In genomic region chr11:133955945-133956421, GRCh38 we compare ENCODE assay signal across 9 cellular contexts. TPM values are rescaled to one million over a fixed set of nuclear protein-coding genes. Genes with fewer than 3 reads are reported as not detected.
DNase-seq lines count a peak whose midpoint lies in the region; ATAC-seq, FAIRE-seq and TF ChIP-seq lines count a peak whose summit lies in the region.
"Had no signal": no experiment of that assay in that cellular context is flagged by ENCODE, and none has a peak within 500 bp of the region (broad histone marks: within the 10 kb centered on the region; RNA-seq: fewer than 3 reads in every experiment).

No MANE protein-coding gene starts in this region.

- H3K4me1 ChIP-seq in keratinocyte (ENCODE audit: control insufficient read depth, extremely low read depth, insufficient read depth, low read length) (peaks cover 14% of the 10 kb centered on the region), transverse colon (peaks cover 2 to 51% (median 32%) of the 10 kb centered on the region in 4 donors), kidney (ENCODE audit: control insufficient read depth in 1 of 2, insufficient read depth in 1 of 2, low read depth in 1 of 2, low read length in 2 of 2) (peaks cover 0 to 10% of the 10 kb centered on the region in 2 donors)

- TF ChIP-seq POLR2A in transverse colon (IDR thresholded peaks at IDR 0.05), result no peak

- dilution Hi-C loops in keratinocyte (cut with MboI; ENCODE audit: extremely low pct_ligation_motif_present, low sequenced_read_pairs), result no loop called here

- H3K36me3 Mint-ChIP-seq in activated naive CD4-positive, alpha-beta T cell treated with anti-CD3 and anti-CD28 coated beads, Interleukin-2, amount 10 ng/mL, durations not matched to agents 7 days and 5 days, result peaks cover 26% of the 10 kb centered on the region
- H3K36me3 Mint-ChIP-seq in activated naive CD8-positive, alpha-beta T cell, result no peaks in the 10 kb centered on the region

- H3K36me3 ChIP-seq in keratinocyte (ENCODE audit: control insufficient read depth in 2 of 2, extremely low read depth in 1 of 2, insufficient read depth in 2 of 2, low read length in 2 of 2) (no peaks in the 10 kb centered on the region), transverse colon (no peaks in the 10 kb centered on the region), kidney (ENCODE audit: control insufficient read depth in 1 of 2, insufficient read depth in 2 of 2, low read length in 2 of 2) (no peaks in the 10 kb centered on the region)

- no peaks in the 10 kb centered on the region for H4K20me1 ChIP-seq in keratinocyte (ENCODE audit: control insufficient read depth, extremely low read depth, insufficient read depth, low read length)

- H2AFZ ChIP-seq in keratinocyte (ENCODE audit: control insufficient read depth, low read length), result no peak overlapping the region

- no peak for TF ChIP-seq EP300 in transverse colon (IDR thresholded peaks at IDR 0.05; ENCODE audit: low read depth)

- no peak overlapping the region for H3K27ac Mint-ChIP-seq in activated naive CD4-positive, alpha-beta T cell treated with anti-CD3 and anti-CD28 coated beads, Interleukin-2, amount 10 ng/mL, durations not matched to agents 7 days and 5 days
- no peak overlapping the region for H3K27ac Mint-ChIP-seq in activated naive CD8-positive, alpha-beta T cell

- no peak for ATAC-seq in GM21390 (IDR thresholded peaks at IDR 0.05; ENCODE audit: unreplicated experiment)
- no peak for ATAC-seq in GM21367 (IDR thresholded peaks at IDR 0.05; ENCODE audit: unreplicated experiment)

- H3K27me3 Mint-ChIP-seq in activated naive CD4-positive, alpha-beta T cell treated with anti-CD3 and anti-CD28 coated beads, Interleukin-2, amount 10 ng/mL, durations not matched to agents 7 days and 5 days, result peaks cover 43% of the 10 kb centered on the region
- H3K27me3 Mint-ChIP-seq in activated naive CD8-positive, alpha-beta T cell, result no peaks in the 10 kb centered on the region

- no peak for TF ChIP-seq CTCF in keratinocyte (optimal IDR thresholded peaks at IDR 0.05 in 1 of 3, IDR thresholded peaks at IDR 0.05 in 1 of 3, conservative IDR thresholded peaks at IDR 0.05 in 1 of 3; ENCODE audit: extremely low read depth in 1 of 3, insufficient read depth in 2 of 3, low read length in 3 of 3)
- no peak for TF ChIP-seq CTCF in transverse colon (IDR thresholded peaks at IDR 0.05)
- TF ChIP-seq CTCF in kidney (IDR thresholded peaks at IDR 0.05; ENCODE audit: borderline replicate concordance, extremely low read depth, insufficient read depth), result no peak

- peak overlapping the region; percentile 19 to 40 (median 31) for H3K4me3 ChIP-seq in keratinocyte (ENCODE audit: control insufficient read depth in 2 of 3, extremely low read depth in 1 of 3, insufficient read depth in 2 of 3, low read depth in 1 of 3, low read length in 3 of 3)
- H3K4me3 ChIP-seq in transverse colon, result peak overlapping the region; percentile 62 to 65 (median 63)
- H3K4me3 ChIP-seq in kidney (ENCODE audit: low read length in 2 of 2), result no peak overlapping the region

- DNase-seq in activated naive CD4-positive, alpha-beta T cell treated with anti-CD3 and anti-CD28 coated beads, Interleukin-2, amount 10 ng/mL, durations not matched to agents 7 days and 5 days, result peak; percentile 40
- no peak for DNase-seq in activated naive CD4-positive, alpha-beta T cell (lab: John Stamatoyannopoulos, UW)
- DNase-seq in keratinocyte (ENCODE audit: low read depth, low spot score) (no peak), transverse colon (no peak), kidney (no peak)

- CTCF ChIA-PET in activated naive CD4-positive, alpha-beta T cell treated with anti-CD3 and anti-CD28 coated beads, Interleukin-2, amount 10 ng/mL, durations not matched to agents 7 days and 5 days (lab: Charles Lee), result interaction anchor here (0.8 to 2.4 kb wide), 7 partner anchors 9 to 52 kb away, joined by 3 to 15 read pairs (median 4); no protein-coding TSS in a partner anchor

- H3K9me3 ChIP-seq in keratinocyte (ENCODE audit: control insufficient read depth, low read depth, low read length), result no peaks in the 10 kb centered on the region
- no peaks in the 10 kb centered on the region for H3K9me3 ChIP-seq in transverse colon
- H3K9me3 ChIP-seq in kidney (ENCODE audit: control insufficient read depth in 1 of 2, low read length in 2 of 2), result peaks cover 0 to 2% of the 10 kb centered on the region in 2 donors

- no peak for FAIRE-seq in keratinocyte (lab: Jason Lieb, UNC)
- no peak for FAIRE-seq in kidney (lab: Jason Lieb, UNC)

- no peak overlapping the region for H3K9ac ChIP-seq in keratinocyte (ENCODE audit: control insufficient read depth, extremely low read depth, insufficient read depth, low read length)
- H3K9ac ChIP-seq in kidney (ENCODE audit: low read length in 2 of 2), result no peak overlapping the region
- H3K9ac ChIP-seq: GM23248 had no signal

- H3K4me3 Mint-ChIP-seq in activated naive CD4-positive, alpha-beta T cell treated with anti-CD3 and anti-CD28 coated beads, Interleukin-2, amount 10 ng/mL, durations not matched to agents 7 days and 5 days, result peak overlapping the region; percentile 52
- peak overlapping the region; percentile 7 for H3K4me3 Mint-ChIP-seq in activated naive CD8-positive, alpha-beta T cell

- peaks cover 61% of the 10 kb centered on the region for H3K4me1 Mint-ChIP-seq in activated naive CD4-positive, alpha-beta T cell treated with anti-CD3 and anti-CD28 coated beads, Interleukin-2, amount 10 ng/mL, durations not matched to agents 7 days and 5 days
- H3K4me1 Mint-ChIP-seq in activated naive CD8-positive, alpha-beta T cell (ENCODE audit: low read depth), result peaks cover 40% of the 10 kb centered on the region

- intact Hi-C loops in transverse colon (cut with DNase I; ENCODE audit: low total_unique reads), result loop anchor here (10.0 kb wide), 1 partner anchor 169 kb away; no protein-coding TSS in a partner anchor
- intact Hi-C loops in kidney (cut with DNase I), result loop anchor here (10.0 kb wide), 1 partner anchor 79 kb away; no protein-coding TSS in a partner anchor

- H3K27ac ChIP-seq in keratinocyte (ENCODE audit: control insufficient read depth, insufficient read depth, low read length) (no peak overlapping the region), transverse colon (peak overlapping the region; percentile 67 to 89 (median 87)), kidney (ENCODE audit: low read depth in 2 of 2, low read length in 2 of 2) (no peak overlapping the region)
- H3K27ac ChIP-seq: GM23248 had no signal

- no peaks in the 10 kb centered on the region for H3K79me2 ChIP-seq in keratinocyte (ENCODE audit: control insufficient read depth, insufficient read depth, low read length)

- H3K27me3 ChIP-seq in keratinocyte (ENCODE audit: control insufficient read depth, extremely low read depth, insufficient read depth, low read length) (peaks cover 51% of the 10 kb centered on the region), transverse colon (peaks cover 34% of the 10 kb centered on the region)

- 0% methylated on average over 15 of the region's 58 CpGs; no CpG with 5 or more reads in 1 of the 2 donors for WGBS in transverse colon (ENCODE audit: low coverage in 1 of 2), 2 donors

- no peaks in the 10 kb centered on the region for H3K9me1 ChIP-seq in keratinocyte (ENCODE audit: control insufficient read depth, extremely low read depth, insufficient read depth, low read length)

- in situ Hi-C loops in transverse colon (cut with MboI; ENCODE audit: low pct_ligation_motif_present in 1 of 4, low pct_unique_long_range_greater_than_20kb in 1 of 4, low sequenced_read_pairs in 3 of 4), result no loop called here

- peak overlapping the region; percentile 54 for H3K4me2 ChIP-seq in keratinocyte (ENCODE audit: control insufficient read depth, extremely low read depth, insufficient read depth, low read depth, low read length)

- H3K9me3 Mint-ChIP-seq in activated naive CD4-positive, alpha-beta T cell treated with anti-CD3 and anti-CD28 coated beads, Interleukin-2, amount 10 ng/mL, durations not matched to agents 7 days and 5 days, result no peaks in the 10 kb centered on the region
- no peaks in the 10 kb centered on the region for H3K9me3 Mint-ChIP-seq in activated naive CD8-positive, alpha-beta T cell (ENCODE audit: low read depth)

RNA-seq across cellular contexts. Expression of gene IGSF9B, which starts 0.8 kb away (rescaled TPM):
- 0.30 to 0.66 TPM (median 0.36 TPM) in 3 replicates for polyA plus RNA-seq in keratinocyte
- polyA plus RNA-seq in keratinocyte (2011; ENCODE audit: low read depth), result 1.5 TPM
- 0.26 TPM in 2 replicates for polyA plus RNA-seq in keratinocyte (2011; cell fraction: cytosol; rRNA removed)
- polyA plus RNA-seq in keratinocyte (2011; cell fraction: nucleus; rRNA removed), result 1.5 and 1.6 TPM in 2 replicates
- 0.34 and 1.7 TPM in 2 replicates for polyA plus RNA-seq in keratinocyte (2012; ENCODE audit: low replicate concordance)
- 2.4 to 5.6 TPM (median 4.4 TPM) in 3 replicates for polyA minus RNA-seq in keratinocyte
- polyA minus RNA-seq in keratinocyte (2011; cell fraction: cytosol; rRNA and poly(A)+ RNA removed), result not detected
- 1.5 and 3.0 TPM in 2 replicates for polyA minus RNA-seq in keratinocyte (2011; cell fraction: nucleus; rRNA and poly(A)+ RNA removed)
- total RNA-seq in transverse colon, result 10 to 100 TPM in 1 of 4 donors, 1 to 10 TPM in 3; 2.6 to 15.3 (median 4.9) TPM
- 10.4 TPM for total RNA-seq in kidney
- polyA plus RNA-seq in kidney (ENCODE audit: insufficient read depth, low read depth, low replicate concordance), result 0.86 TPM
- total RNA-seq: GM23248 had no signal

Comparison
In these comparisons a context has a peak if more than half of its experiments do, and no peak if none do; other contexts are left out.
1. H3K27ac ChIP-seq: peak in transverse colon (4 of 4); none in keratinocyte (single experiment) and kidney (0 of 2).
2. H3K4me3 ChIP-seq: peak in keratinocyte (3 of 3) and transverse colon (4 of 4); none in kidney (0 of 2).